ENCODE assay signal across 14 cellular contexts in the genomic region with DNA sequence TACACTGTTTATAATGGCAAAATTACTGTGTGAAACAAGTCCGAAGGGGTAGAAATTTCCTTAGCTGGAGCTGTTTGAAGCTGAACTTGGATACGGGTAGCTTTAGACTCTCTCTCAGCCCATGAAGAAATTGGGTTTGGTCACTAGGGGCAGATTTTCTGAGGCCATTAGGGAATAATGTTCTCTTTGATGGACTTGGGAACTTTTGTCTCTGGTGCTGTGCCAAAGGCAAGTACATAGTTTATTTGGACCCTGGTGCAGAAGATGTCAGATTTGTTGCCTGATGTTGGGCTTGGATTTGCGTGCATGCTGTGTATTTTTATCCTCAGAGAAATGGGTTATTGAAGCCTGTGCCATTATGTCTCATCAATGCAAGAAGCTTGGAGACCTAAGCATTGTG.
DNase-seq lines count a peak whose midpoint lies in the region; FAIRE-seq and TF ChIP-seq lines count a peak whose summit lies in the region.
"Had no signal": no experiment of that assay in that cellular context is flagged by ENCODE, and none has a peak within 500 bp of the region (broad histone marks: within the 10 kb centered on the region; RNA-seq: fewer than 3 reads in every experiment).

No MANE protein-coding gene starts in this region.

- H3K27me3 Mint-ChIP-seq in nephron (ENCODE audit: low read depth): no peaks in the 10 kb centered on the region
- H3K27me3 Mint-ChIP-seq: CD4-positive, alpha-beta memory T cell had no signal

- peaks cover 33% of the 10 kb centered on the region for H3K36me3 ChIP-seq in BLaER1
- peaks cover 1% of the 10 kb centered on the region for H3K36me3 ChIP-seq in fibroblast of lung (ENCODE audit: control insufficient read depth, insufficient read depth, low read length)

- H3K4me3 ChIP-seq in BLaER1 (no peak overlapping the region), fibroblast of lung (replicated peaks in 1 of 4; ENCODE audit: control extremely low read depth in 1 of 4, insufficient read depth in 1 of 4, low read depth in 3 of 4, low read length in 4 of 4) (no peak overlapping the region)
- H3K4me3 ChIP-seq: lung had no signal

- peaks cover 49% of the 10 kb centered on the region for H3K36me3 Mint-ChIP-seq in nephron (ENCODE audit: low read depth)

- H3K9me3 Mint-ChIP-seq in nephron: no peaks in the 10 kb centered on the region
- H3K9me3 Mint-ChIP-seq: activated T-cell treated with anti-CD3 and anti-CD28 coated beads, Interleukin-2, amount 50 U/mL, for 4 hours; CD4-positive, alpha-beta memory T cell had no signal

- DNase-seq in NCI-H82 (lab: John Stamatoyannopoulos, UW): peak; percentile 55
- peak in 1 of 2 donors; percentile 11 for DNase-seq in fibroblast of lung (ENCODE audit: low read depth in 2 of 2)
- DNase-seq in urothelium cell line (ENCODE audit: low spot score): no peak
- DNase-seq in activated T-cell treated with anti-CD3 and anti-CD28 coated beads, Interleukin-2, amount 50 U/mL, for 1 hour: no peak
- DNase-seq in HTR-8/SVneo (ENCODE audit: insufficient read length, low spot score): no peak
- no peak for DNase-seq in G401 (ENCODE audit: low spot score)
- DNase-seq: activated T-cell treated with anti-CD3 and anti-CD28 coated beads, Interleukin-2, amount 50 U/mL, for 4 hours; CD4-positive, alpha-beta memory T cell; stimulated activated naive CD4-positive, alpha-beta T cell treated with Interleukin-2 at 50 U/mL for 16 hours; T-helper 2 cell had no signal

- FAIRE-seq in urothelium cell line (lab: Jason Lieb, UNC): no peak
- FAIRE-seq in HTR-8/SVneo (lab: Jason Lieb, UNC): no peak
- FAIRE-seq: GM18507 had no signal

- H3K4me2 ChIP-seq in BLaER1 (peak overlapping the region; percentile 23; the same call in 1 of the 2 replicates), fibroblast of lung (ENCODE audit: extremely low read depth, insufficient read depth, low read length) (no peak overlapping the region)

- no peaks in the 10 kb centered on the region for H3K9me3 ChIP-seq in BLaER1
- no peaks in the 10 kb centered on the region for H3K9me3 ChIP-seq in fibroblast of lung (ENCODE audit: control insufficient read depth, insufficient read depth, low read depth, low read length)

- H3K27me3 ChIP-seq in BLaER1 (no peaks in the 10 kb centered on the region), fibroblast of lung (ENCODE audit: control insufficient read depth, insufficient read depth, low read length) (no peaks in the 10 kb centered on the region)

- H3K27ac ChIP-seq in BLaER1: no peak overlapping the region
- no peak overlapping the region for H3K27ac ChIP-seq in fibroblast of lung (ENCODE audit: insufficient read depth, low read length)

- no peak overlapping the region for H2AFZ ChIP-seq in fibroblast of lung (ENCODE audit: low read length)

- H3K27ac Mint-ChIP-seq in nephron: peak overlapping the region; percentile 93 to 96 (median 95)

- in situ Hi-C loops in G401 (cut with HindIII; ENCODE audit: low sequenced_read_pairs): no loop called here

- H3K9ac ChIP-seq in BLaER1 (no peak overlapping the region), fibroblast of lung (ENCODE audit: insufficient read depth, low read length) (no peak overlapping the region)

- peaks cover 78% of the 10 kb centered on the region for H3K4me1 Mint-ChIP-seq in nephron

- H3K4me1 ChIP-seq in BLaER1 (peaks cover 32% of the 10 kb centered on the region), fibroblast of lung (ENCODE audit: control insufficient read depth, extremely low read depth, insufficient read depth, low read length) (no peaks in the 10 kb centered on the region)

- H3K79me2 ChIP-seq in fibroblast of lung (ENCODE audit: control insufficient read depth, insufficient read depth, low read length): no peaks in the 10 kb centered on the region

- H4K20me1 ChIP-seq in BLaER1: no peaks in the 10 kb centered on the region
- H4K20me1 ChIP-seq in fibroblast of lung (ENCODE audit: control insufficient read depth, extremely low read depth, insufficient read depth, low read length): no peaks in the 10 kb centered on the region

- TF ChIP-seq CTCF in fibroblast of lung (conservative IDR thresholded peaks at IDR 0.05 in 1 of 2, IDR thresholded peaks at IDR 0.05 in 1 of 2; ENCODE audit: low read depth in 1 of 2, low read length in 2 of 2) (peak; percentile 28 to 34), nephron (IDR thresholded peaks at IDR 0.05; ENCODE audit: unreplicated experiment in 3 of 3) (peak in 2 of 3 experiments; percentile 16 to 25)

- peak overlapping the region in 1 of 3 experiments; percentile 25 for H3K4me3 Mint-ChIP-seq in nephron
- H3K4me3 Mint-ChIP-seq: activated T-cell treated with anti-CD3 and anti-CD28 coated beads, Interleukin-2, amount 50 U/mL, for 4 hours; CD4-positive, alpha-beta memory T cell had no signal
